1 cellular context compared by ENCODE assay signal in the genomic region with DNA sequence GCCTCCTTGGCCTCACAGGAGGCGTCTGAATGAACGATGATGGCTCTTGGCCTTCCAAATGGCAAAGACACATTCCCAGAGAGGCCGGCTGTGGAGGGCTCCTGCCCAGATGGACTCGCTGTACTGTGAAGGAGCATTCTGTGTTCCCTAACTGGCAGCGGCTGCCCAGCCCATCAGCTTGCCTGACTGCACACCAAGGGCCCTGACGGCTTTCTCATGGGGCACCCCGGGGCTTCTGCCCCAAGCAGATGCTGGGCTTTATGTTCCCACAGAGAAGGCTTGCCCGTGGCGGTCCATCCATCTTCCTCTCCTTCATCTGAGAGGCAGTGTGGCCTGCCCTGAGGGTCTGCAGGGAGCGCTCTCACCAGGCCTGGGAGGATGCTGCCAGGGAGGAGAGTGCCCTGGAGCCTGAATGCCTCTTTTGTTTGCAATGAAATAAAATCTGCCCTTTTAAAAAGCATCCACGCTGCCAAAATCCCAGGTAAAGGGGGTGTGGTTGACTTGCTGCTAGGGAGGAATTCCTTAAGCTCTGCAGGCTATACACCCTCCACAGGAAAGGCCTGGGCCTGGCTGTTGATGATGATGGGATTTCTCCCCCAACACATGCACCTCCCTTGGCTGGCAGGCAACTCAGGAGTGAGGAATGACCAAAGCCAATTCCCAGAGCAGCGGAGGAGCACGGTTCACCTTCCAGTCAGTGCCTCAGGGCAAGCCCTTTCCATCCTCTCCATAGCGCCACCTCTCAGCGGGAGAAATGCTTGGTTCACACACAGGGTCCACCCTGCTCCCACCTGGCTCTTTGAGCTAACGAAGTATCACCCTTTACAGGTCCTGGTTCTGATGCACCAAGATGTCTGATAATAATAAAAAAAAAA.
TF ChIP-seq lines count a peak whose summit lies in the region.

No MANE protein-coding gene starts in this region.

TF ChIP-seq in HepG2, 621 proteins besides CTCF, POLR2A, EP300 and RAD21 (continued from another document):
- TF ChIP-seq, protein P1, sequence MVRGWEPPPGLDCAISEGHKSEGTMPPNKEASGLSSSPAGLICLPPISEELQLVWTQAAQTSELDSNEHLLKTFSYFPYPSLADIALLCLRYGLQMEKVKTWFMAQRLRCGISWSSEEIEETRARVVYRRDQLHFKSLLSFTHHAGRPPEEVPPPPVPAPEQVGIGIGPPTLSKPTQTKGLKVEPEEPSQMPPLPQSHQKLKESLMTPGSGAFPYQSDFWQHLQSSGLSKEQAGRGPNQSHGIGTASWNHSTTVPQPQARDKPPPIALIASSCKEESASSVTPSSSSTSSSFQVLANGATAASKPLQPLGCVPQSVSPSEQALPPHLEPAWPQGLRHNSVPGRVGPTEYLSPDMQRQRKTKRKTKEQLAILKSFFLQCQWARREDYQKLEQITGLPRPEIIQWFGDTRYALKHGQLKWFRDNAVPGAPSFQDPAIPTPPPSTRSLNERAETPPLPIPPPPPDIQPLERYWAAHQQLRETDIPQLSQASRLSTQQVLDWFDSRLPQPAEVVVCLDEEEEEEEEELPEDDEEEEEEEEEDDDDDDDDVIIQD (CRISPR knock-in tag; IDR thresholded peaks at IDR 0.05; ENCODE audit: low read depth), result no peak
- TF ChIP-seq PAX8 (CRISPR knock-in tag; IDR thresholded peaks at IDR 0.05; ENCODE audit: borderline replicate concordance), result no peak
